Comparison of ENCODE assay signal across 22 cellular contexts in the genomic region with DNA sequence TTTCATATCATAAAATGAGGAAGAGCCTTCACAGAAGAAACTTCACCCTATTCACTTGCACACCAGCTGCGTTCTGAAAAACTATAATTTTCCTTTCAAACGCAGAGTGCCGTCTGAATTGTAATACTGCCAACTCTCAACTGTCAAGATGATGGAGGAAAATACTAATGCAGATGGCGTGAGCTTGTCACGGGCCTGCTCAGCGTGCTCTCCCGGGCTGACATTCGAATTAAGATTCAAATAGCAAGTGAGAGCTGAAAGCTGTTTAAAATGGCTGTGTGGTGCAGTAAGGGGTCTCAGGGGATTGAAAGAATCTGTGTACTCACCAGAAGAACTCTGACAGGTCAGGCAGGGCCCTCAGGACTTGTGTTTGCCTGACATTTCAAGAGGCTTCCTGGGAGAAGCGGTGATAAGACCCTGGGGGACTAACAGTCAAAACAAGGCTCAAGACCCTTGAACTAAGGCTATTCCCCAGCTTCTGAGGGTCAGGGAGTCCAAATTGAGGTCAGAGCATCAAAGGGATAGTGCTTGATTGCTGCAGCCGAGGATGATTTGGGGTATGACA. TPM values are rescaled to one million over a fixed set of nuclear protein-coding genes. Genes with fewer than 3 reads are reported as not detected.
DNase-seq lines count a peak whose midpoint lies in the region; ATAC-seq lines count a peak whose summit lies in the region.
"Had no signal": no experiment of that assay in that cellular context is flagged by ENCODE, and none has a peak within 500 bp of the region (broad histone marks: within the 10 kb centered on the region; RNA-seq: fewer than 3 reads in every experiment).

No MANE protein-coding gene starts in this region.

- POLR2A ChIA-PET in T-cell (lab: Charles Lee), result no interaction called here

- ATAC-seq in GM21825 (IDR thresholded peaks at IDR 0.05; ENCODE audit: unreplicated experiment), result no peak
- ATAC-seq in T-cell (replicated peaks in 1 of 4), result no peak
- ATAC-seq: HCT116; K562; stimulated activated naive CD8-positive, alpha-beta T cell treated with anti-CD3 and anti-CD28 coated beads, Interleukin-15, amount 100 ng/mL, for 72 hours; T-helper 17 cell; WTC11 had no signal

- H3K9me3 Mint-ChIP-seq in T-cell, result no peaks in the 10 kb centered on the region
- H3K9me3 Mint-ChIP-seq: activated CD4-positive, alpha-beta memory T cell treated with anti-CD3 and anti-CD28 coated beads for 36 hours; stimulated activated naive CD8-positive, alpha-beta T cell treated with anti-CD3 and anti-CD28 coated beads, Interleukin-15, amount 100 ng/mL, for 72 hours had no signal

- H3K27ac Mint-ChIP-seq in T-cell, result no peak overlapping the region
- H3K27ac Mint-ChIP-seq: activated CD4-positive, alpha-beta memory T cell treated with anti-CD3 and anti-CD28 coated beads for 36 hours; stimulated activated naive CD8-positive, alpha-beta T cell treated with anti-CD3 and anti-CD28 coated beads, Interleukin-15, amount 100 ng/mL, for 72 hours; T-helper 17 cell; WTC11 had no signal

- peaks cover 12 to 13% of the 10 kb centered on the region in 2 donors for H3K27me3 Mint-ChIP-seq in T-cell

- CTCF ChIA-PET in T-cell (lab: Charles Lee), result no interaction called here

- intact Hi-C loops in head of caudate nucleus (cut with DNase I), result no loop called here

- DNase-seq in DMS79 (lab: John Stamatoyannopoulos, UW) (peak; percentile 95), NCI-H128 (lab: John Stamatoyannopoulos, UW; ENCODE audit: unreplicated experiment) (peak; percentile 70), NCI-H2227 treated with DMSO at 0.1 percent for 48 hours (lab: John Stamatoyannopoulos, UW) (peak; percentile 71), head of caudate nucleus (peak in 29 of 42 donors; percentile 11 to 72 (median 46)), T-cell (no peak), medulla oblongata (ENCODE audit: extremely low spot score) (no peak)
- DNase-seq: activated CD4-positive, alpha-beta memory T cell treated with anti-CD3 and anti-CD28 coated beads for 36 hours; activated T-cell treated with anti-CD3 and anti-CD28 coated beads, Interleukin-2, amount 50 U/mL, for 1 hour; amniotic stem cell; dermis blood vessel endothelial cell; left ventricle myocardium inferior; MV-4-11; NCI-H526; OCI-M1; stimulated activated CD4-positive, alpha-beta T cell treated with anti-CD3 and anti-CD28 coated beads, Interleukin-4, amount 100 ng/mL, for 4 hours; stimulated activated naive CD8-positive, alpha-beta T cell treated with anti-CD3 and anti-CD28 coated beads, Interleukin-15, amount 100 ng/mL, for 72 hours; T-helper 17 cell had no signal

- H3K4me3 Mint-ChIP-seq in T-cell, result no peak overlapping the region
- H3K4me3 Mint-ChIP-seq: activated CD4-positive, alpha-beta memory T cell treated with anti-CD3 and anti-CD28 coated beads for 36 hours; stimulated activated naive CD8-positive, alpha-beta T cell treated with anti-CD3 and anti-CD28 coated beads, Interleukin-15, amount 100 ng/mL, for 72 hours; T-helper 17 cell; WTC11 had no signal

- no peaks in the 10 kb centered on the region for H3K4me1 Mint-ChIP-seq in T-cell

- no peaks in the 10 kb centered on the region for H3K36me3 Mint-ChIP-seq in T-cell
- H3K36me3 Mint-ChIP-seq: activated CD4-positive, alpha-beta memory T cell treated with anti-CD3 and anti-CD28 coated beads for 36 hours; WTC11 had no signal

RNA-seq across cellular contexts. Expression of gene ZMYND12, which starts 33.1 kb away (rescaled TPM):
- total RNA-seq in T-cell, result 1 to 10 TPM in 1 of 5 donors, under 1 TPM in 3, not detected in 1; 0.26 to 1.3 (median 0.68) TPM
- total RNA-seq: K562, SJSA1 had no signal

RNA-seq across cellular contexts. Expression of gene PPCS, which starts 33.6 kb away (rescaled TPM):
- 10 to 100 TPM; 47.4 to 63.4 (median 61.8) TPM for total RNA-seq in T-cell

RNA-seq across cellular contexts. Expression of gene CCDC30, which starts 40.3 kb away (rescaled TPM):
- total RNA-seq in T-cell, result 1 to 10 TPM; 3.3 to 6.3 (median 4.3) TPM

RNA-seq across cellular contexts. Expression of gene RIMKLA, which starts 42.2 kb away (rescaled TPM):
- total RNA-seq in T-cell, result under 1 TPM in 4 of 5 donors, not detected in 1; 0.06 to 0.35 (median 0.15) TPM

Comparison
In these comparisons a context has a peak if more than half of its experiments do, and no peak if none do; other contexts are left out.
1. DNase-seq: peak in DMS79 (single experiment), NCI-H128 (single experiment), NCI-H2227 treated with DMSO at 0.1 percent for 48 hours (single experiment) and head of caudate nucleus (29 of 42); none in T-cell (0 of 34) and medulla oblongata (single experiment).